In genomic region chr17:2089021-2089422, GRCh38 we compare ENCODE assay signal across 7 cellular contexts. TPM values are rescaled to one million over a fixed set of nuclear protein-coding genes. Genes with fewer than 3 reads are reported as not detected.
DNase-seq lines count a peak whose midpoint lies in the region; ATAC-seq, FAIRE-seq and TF ChIP-seq lines count a peak whose summit lies in the region.

No MANE protein-coding gene starts in this region.

- H3K36me3 ChIP-seq in kidney (ENCODE audit: control insufficient read depth in 1 of 2, insufficient read depth in 2 of 2, low read length in 2 of 2), result peaks cover 0 to 4% of the 10 kb centered on the region in 2 donors

- POLR2A ChIA-PET in activated CD4-positive, alpha-beta memory T cell treated with anti-CD3 and anti-CD28 coated beads for 36 hours (lab: Charles Lee), result interaction anchor here (0.6 to 6.2 kb wide), 17 partner anchors 14 to 372 kb away, joined by 3 to 82 read pairs (median 5); partner anchors contain the start of genes HIC1, SMG6 and SRR

- ATAC-seq in GM19025 (IDR thresholded peaks at IDR 0.05; ENCODE audit: low read depth, unreplicated experiment) (peak; percentile 12), HG02870 (IDR thresholded peaks at IDR 0.05; ENCODE audit: unreplicated experiment) (peak; percentile 21)

- peaks cover 20% of the 10 kb centered on the region for H3K36me3 Mint-ChIP-seq in activated CD4-positive, alpha-beta memory T cell treated with anti-CD3 and anti-CD28 coated beads for 36 hours

- peak overlapping the region; percentile 83 for H3K4me3 Mint-ChIP-seq in activated CD4-positive, alpha-beta memory T cell treated with anti-CD3 and anti-CD28 coated beads for 36 hours

- H3K27ac Mint-ChIP-seq in activated CD4-positive, alpha-beta memory T cell treated with anti-CD3 and anti-CD28 coated beads for 36 hours, result peak overlapping the region; percentile 90

- DNase-seq in activated CD4-positive, alpha-beta memory T cell treated with anti-CD3 and anti-CD28 coated beads for 36 hours, result no peak
- DNase-seq in kidney (peak; percentile 37), anterior cingulate cortex (lab: John Stamatoyannopoulos, UW) (no peak), NCI-H1930 (lab: John Stamatoyannopoulos, UW) (no peak)
- DNase-seq in effector CD8-positive, alpha-beta T cell (lab: John Stamatoyannopoulos, UW), result no peak

- TF ChIP-seq CTCF in kidney (IDR thresholded peaks at IDR 0.05; ENCODE audit: borderline replicate concordance, extremely low read depth, insufficient read depth), result no peak

- FAIRE-seq in kidney (lab: Jason Lieb, UNC), result no peak

- peaks cover 13 to 60% of the 10 kb centered on the region in 2 donors for H3K4me1 ChIP-seq in kidney (ENCODE audit: control insufficient read depth in 1 of 2, insufficient read depth in 1 of 2, low read depth in 1 of 2, low read length in 2 of 2)

- H3K4me3 ChIP-seq in kidney (ENCODE audit: low read length in 2 of 2), result peak overlapping the region; percentile 39 to 40

- intact Hi-C loops in activated CD4-positive, alpha-beta memory T cell treated with anti-CD3 and anti-CD28 coated beads for 36 hours (cut with micrococcal nuclease), result loop anchor here (1.0 to 5.0 kb wide), 4 partner anchors 37 to 178 kb away; no protein-coding TSS in a partner anchor
- intact Hi-C loops in kidney (cut with DNase I), result no loop called here

- CTCF ChIA-PET in activated CD4-positive, alpha-beta memory T cell treated with anti-CD3 and anti-CD28 coated beads for 36 hours (lab: Charles Lee), result interaction anchor here (0.9 to 7.9 kb wide), 7 partner anchors 17 to 265 kb away, joined by 3 to 90 read pairs (median 7); partner anchors contain the start of gene HIC1

- H3K9ac ChIP-seq in kidney (ENCODE audit: low read length in 2 of 2), result peak overlapping the region; percentile 54 to 56

- peaks cover 74% of the 10 kb centered on the region for H3K4me1 Mint-ChIP-seq in activated CD4-positive, alpha-beta memory T cell treated with anti-CD3 and anti-CD28 coated beads for 36 hours (ENCODE audit: low read depth)

- H3K27ac ChIP-seq in kidney (ENCODE audit: low read depth in 2 of 2, low read length in 2 of 2), result peak overlapping the region; percentile 65 to 89

- H3K9me3 ChIP-seq in kidney (ENCODE audit: control insufficient read depth in 1 of 2, low read length in 2 of 2), result no peaks in the 10 kb centered on the region

- no peaks in the 10 kb centered on the region for H3K27me3 Mint-ChIP-seq in activated CD4-positive, alpha-beta memory T cell treated with anti-CD3 and anti-CD28 coated beads for 36 hours

- H3K9me3 Mint-ChIP-seq in activated CD4-positive, alpha-beta memory T cell treated with anti-CD3 and anti-CD28 coated beads for 36 hours, result no peaks in the 10 kb centered on the region

RNA-seq across cellular contexts. Expression of gene HIC1, which starts 34.1 kb away (rescaled TPM):
- 10 to 100 TPM; 13.1 to 13.2 TPM for total RNA-seq in activated CD4-positive, alpha-beta memory T cell treated with anti-CD3 and anti-CD28 coated beads for 36 hours
- 13.0 TPM for total RNA-seq in kidney
- 2.7 TPM for polyA plus RNA-seq in kidney (ENCODE audit: insufficient read depth, low read depth, low replicate concordance)

RNA-seq across cellular contexts. Expression of gene OVCA2, which starts 47.2 kb away (rescaled TPM):
- total RNA-seq in activated CD4-positive, alpha-beta memory T cell treated with anti-CD3 and anti-CD28 coated beads for 36 hours, result 10 to 100 TPM; 31.7 to 34.8 TPM
- total RNA-seq in kidney, result 22.9 TPM
- polyA plus RNA-seq in kidney (ENCODE audit: insufficient read depth, low read depth, low replicate concordance), result 63.6 TPM

RNA-seq across cellular contexts. Expression of gene DPH1, which starts 59.1 kb away (rescaled TPM):
- total RNA-seq in activated CD4-positive, alpha-beta memory T cell treated with anti-CD3 and anti-CD28 coated beads for 36 hours, result 10 to 100 TPM; 29.4 to 31.1 TPM
- 49.4 TPM for total RNA-seq in kidney
- polyA plus RNA-seq in kidney (ENCODE audit: insufficient read depth, low read depth, low replicate concordance), result 23.3 TPM
